ENCODE assay signal across 21 cellular contexts in genomic region chr18:9193031-9193430, GRCh38.
"Had no signal": no experiment of that assay in that cellular context is flagged by ENCODE, and none has a peak within 500 bp of the region (broad histone marks: within the 10 kb centered on the region; RNA-seq: fewer than 3 reads in every experiment).

No MANE protein-coding gene starts in this region.

- H2AFZ ChIP-seq: neural progenitor cell had no signal

- H3K4me3 Mint-ChIP-seq: naive thymus-derived CD8-positive, alpha-beta T cell; neural progenitor cell; type B pancreatic cell had no signal

- H3K9ac ChIP-seq: neural progenitor cell had no signal

- H3K4me1 ChIP-seq: neural progenitor cell had no signal

- DNase-seq: cerebellar nuclear complex; colonic mucosa; effector CD4-positive, alpha-beta T cell; gastrocnemius medialis; heart right ventricle; hypothalamus; islet precursor cell; mammary epithelial cell; mucosa of descending colon; naive thymus-derived CD8-positive, alpha-beta T cell; nucleus accumbens; ovary; sigmoid colon; stimulated activated CD4-positive, alpha-beta T cell treated with anti-CD3 and anti-CD28 coated beads, Interleukin-2, amount 100 ng/mL, for 24 hours; stimulated activated CD4-positive, alpha-beta T cell treated with anti-CD3 and anti-CD28 coated beads, Interleukin-4, amount 100 ng/mL, for 4 hours had no signal

- H3K27me3 ChIP-seq: colonic mucosa, gastrocnemius medialis, heart right ventricle, neural progenitor cell, ovary, right atrium auricular region, sigmoid colon had no signal

- H3K27ac Mint-ChIP-seq: neural progenitor cell, type B pancreatic cell had no signal

- H3K36me3 ChIP-seq: colonic mucosa, neural progenitor cell, ovary had no signal

- H3K4me1 Mint-ChIP-seq: neural progenitor cell had no signal

- H3K27ac ChIP-seq: colonic mucosa, gastrocnemius medialis, heart right ventricle, neural progenitor cell, ovary, right atrium auricular region, sigmoid colon, skin epidermis had no signal

- H3K4me3 ChIP-seq: colonic mucosa, gastrocnemius medialis, heart right ventricle, mucosa of descending colon, neural progenitor cell, ovary, right atrium auricular region, sigmoid colon, skin epidermis had no signal

- H3K9me3 ChIP-seq: colonic mucosa, gastrocnemius medialis, heart right ventricle, mucosa of descending colon, ovary, right atrium auricular region, sigmoid colon had no signal

- H3K9me3 Mint-ChIP-seq: naive thymus-derived CD8-positive, alpha-beta T cell; neural progenitor cell; type B pancreatic cell had no signal

- H3K4me2 ChIP-seq: neural progenitor cell had no signal

- H3K27me3 Mint-ChIP-seq: naive thymus-derived CD8-positive, alpha-beta T cell; type B pancreatic cell had no signal

- ATAC-seq: esophagus mucosa; gastrocnemius medialis; heart right ventricle; left lobe of liver; mucosa of descending colon; naive thymus-derived CD8-positive, alpha-beta T cell had no signal
